In genomic region chr9:121226186-121226585, GRCh38 we compare ENCODE assay signal across 1 cellular context.
TF ChIP-seq lines count a peak whose summit lies in the region.

No MANE protein-coding gene starts in this region.

TF ChIP-seq in HCT116, 20 proteins besides CTCF, POLR2A, EP300 and RAD21:
- TF ChIP-seq FOSL1 (IDR thresholded peaks at IDR 0.05; ENCODE audit: low read depth) (0 out of 2 replicates have a peak, but pooled peaks have one; percentile 19), SP1 (IDR thresholded peaks at IDR 0.05; ENCODE audit: low read depth) (no peak)
